2 cellular contexts compared by ENCODE assay signal in genomic region chr2:154974041-154974440, GRCh38.
TF ChIP-seq lines count a peak whose summit lies in the region.

No MANE protein-coding gene starts in this region.

TF ChIP-seq in GM23338, 12 proteins besides CTCF, POLR2A, EP300 and RAD21:
- TF ChIP-seq ZNF462 (CRISPR knock-in tag; IDR thresholded peaks at IDR 0.05) (no peak), ETS1 (IDR thresholded peaks at IDR 0.05) (no peak), REST (IDR thresholded peaks at IDR 0.05; ENCODE audit: unreplicated experiment) (no peak), EZH2 (IDR thresholded peaks at IDR 0.05; ENCODE audit: low read depth, unreplicated experiment) (no peak), ZNF331 (CRISPR knock-in tag; IDR thresholded peaks at IDR 0.05; ENCODE audit: low read depth) (no peak), JUNB (IDR thresholded peaks at IDR 0.05; ENCODE audit: unreplicated experiment) (no peak), POLR2AphosphoS5 (IDR thresholded peaks at IDR 0.05; ENCODE audit: low read depth) (no peak), ZNF114 (CRISPR knock-in tag; IDR thresholded peaks at IDR 0.05) (no peak), NANOG (IDR thresholded peaks at IDR 0.05; ENCODE audit: borderline replicate concordance) (no peak), CREB1 (CRISPR knock-in tag; IDR thresholded peaks at IDR 0.05; ENCODE audit: low read depth) (no peak), EZH2phosphoT487 (IDR thresholded peaks at IDR 0.05; ENCODE audit: unreplicated experiment) (no peak)
TF ChIP-seq in GM23338: peak in this region for 0.

TF ChIP-seq in GM12878, 131 proteins besides CTCF, POLR2A, EP300 and RAD21 (continued from another document):
- TF ChIP-seq YBX1 (IDR thresholded peaks at IDR 0.05) = no peak
- no peak for TF ChIP-seq MAX (IDR thresholded peaks at IDR 0.05; ENCODE audit: low read depth, low read length)
- no peak for TF ChIP-seq ESRRA (IDR thresholded peaks at IDR 0.05; ENCODE audit: low read length)
- no peak for TF ChIP-seq ZNF384 (IDR thresholded peaks at IDR 0.05; ENCODE audit: borderline replicate concordance, low read depth, low read length)
